ENCODE assay signal across 8 cellular contexts in the genomic region with DNA sequence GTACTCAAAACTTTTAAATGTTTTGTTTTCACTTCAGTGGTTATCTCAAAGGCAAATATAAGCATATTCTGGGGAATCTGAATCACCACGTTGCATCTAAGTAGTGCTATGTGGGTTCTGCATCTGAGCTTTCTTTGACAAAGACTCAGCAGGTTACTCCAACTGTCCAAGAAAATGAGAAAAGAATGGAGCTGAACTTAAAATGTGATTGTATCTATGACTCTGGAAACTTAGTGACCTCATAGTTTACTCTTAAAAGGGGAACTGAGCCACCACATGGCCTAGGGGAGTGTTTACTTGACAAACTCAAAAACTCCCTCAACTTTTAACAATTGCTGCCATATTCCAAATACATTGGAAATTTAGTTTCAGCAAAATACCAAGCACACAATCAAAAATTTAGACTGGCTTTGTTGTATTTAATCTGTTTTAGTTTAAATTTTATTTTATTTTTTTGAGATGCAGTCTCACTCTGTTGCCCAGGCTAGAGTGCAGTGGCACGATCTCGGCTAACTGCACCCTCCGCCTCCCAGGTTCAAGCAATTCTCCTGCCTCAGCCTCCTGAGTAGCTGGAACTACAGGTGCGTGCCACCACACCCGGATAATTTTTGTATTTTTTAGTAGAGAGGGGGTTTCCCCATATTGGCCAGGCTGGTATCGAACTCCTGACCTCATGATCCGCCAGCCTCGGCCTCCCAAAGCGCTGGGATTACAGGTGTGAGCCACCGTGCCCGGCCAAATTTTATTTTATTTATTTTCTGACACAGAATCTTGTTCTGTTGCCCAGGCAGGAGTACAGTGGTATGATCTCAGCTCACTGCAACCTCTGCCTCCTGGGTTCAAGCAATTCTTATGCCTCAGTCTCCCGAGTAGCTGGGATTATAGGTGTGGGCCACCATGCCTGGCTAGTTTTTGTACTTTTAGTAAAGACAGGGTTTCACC. TPM values are rescaled to one million over a fixed set of nuclear protein-coding genes. Genes with fewer than 3 reads are reported as not detected.
DNase-seq lines count a peak whose midpoint lies in the region; ATAC-seq, FAIRE-seq and TF ChIP-seq lines count a peak whose summit lies in the region.
"Not testable (repeated sequence)": the region's sequence is repeated elsewhere in the genome, so short reads cannot be mapped to it uniquely, and the experiment has no call there.

No MANE protein-coding gene starts in this region.

- H3K4me1 Mint-ChIP-seq in activated naive CD8-positive, alpha-beta T cell treated with anti-CD3 and anti-CD28 coated beads for 36 hours, result peaks cover 40% of the 10 kb centered on the region
- peaks cover 65% of the 10 kb centered on the region for H3K4me1 Mint-ChIP-seq in stimulated activated naive CD8-positive, alpha-beta T cell treated with anti-CD3 and anti-CD28 coated beads, Interleukin-15, Interleukin-2, amounts not matched to agents 100 ng/mL and 50 ng/mL, for 24 hours (ENCODE audit: low read depth)

- ATAC-seq in GM21381 (IDR thresholded peaks at IDR 0.05; ENCODE audit: unreplicated experiment) (peak; percentile 41), HG02885 (IDR thresholded peaks at IDR 0.05; ENCODE audit: poor library complexity, unreplicated experiment) (peak; percentile 42)

- not testable (repeated sequence) for H3K9me3 ChIP-seq in left ventricle myocardium inferior (replicated peaks)

- not testable (repeated sequence) for H3K4me3 Mint-ChIP-seq in activated naive CD8-positive, alpha-beta T cell treated with anti-CD3 and anti-CD28 coated beads for 36 hours
- peak overlapping the region; percentile 43 for H3K4me3 Mint-ChIP-seq in stimulated activated naive CD8-positive, alpha-beta T cell treated with anti-CD3 and anti-CD28 coated beads, Interleukin-15, Interleukin-2, amounts not matched to agents 100 ng/mL and 50 ng/mL, for 24 hours

- not testable (repeated sequence) for H3K9me3 Mint-ChIP-seq in activated naive CD8-positive, alpha-beta T cell treated with anti-CD3 and anti-CD28 coated beads for 36 hours; stimulated activated naive CD8-positive, alpha-beta T cell treated with anti-CD3 and anti-CD28 coated beads, Interleukin-15, Interleukin-2, amounts not matched to agents 100 ng/mL and 50 ng/mL, for 24 hours

- peaks cover 22% of the 10 kb centered on the region for H4K20me1 ChIP-seq in KMS-11 (ENCODE audit: insufficient read depth)

- not testable (repeated sequence) for H3K36me3 ChIP-seq in KMS-11 (ENCODE audit: insufficient read depth); left ventricle myocardium inferior

- H3K27ac ChIP-seq in KMS-11, result peak overlapping the region; percentile 97
- peak overlapping the region; percentile 95 for H3K27ac ChIP-seq in left ventricle myocardium inferior (replicated peaks)

- not testable (repeated sequence) for TF ChIP-seq POLR2A in GM12892 (IDR thresholded peaks at IDR 0.05; ENCODE audit: low read depth, low read length)

- H3K27me3 ChIP-seq in KMS-11 (ENCODE audit: insufficient read depth, low read depth); left ventricle myocardium inferior (ENCODE audit: low read depth): not testable (repeated sequence)

- not testable (repeated sequence) for H3K27me3 Mint-ChIP-seq in activated naive CD8-positive, alpha-beta T cell treated with anti-CD3 and anti-CD28 coated beads for 36 hours; stimulated activated naive CD8-positive, alpha-beta T cell treated with anti-CD3 and anti-CD28 coated beads, Interleukin-15, Interleukin-2, amounts not matched to agents 100 ng/mL and 50 ng/mL, for 24 hours

- FAIRE-seq in GM12892 (lab: Jason Lieb, UNC), result peak; percentile 27

- H3K36me3 Mint-ChIP-seq in activated naive CD8-positive, alpha-beta T cell treated with anti-CD3 and anti-CD28 coated beads for 36 hours, result peaks cover 30% of the 10 kb centered on the region
- H3K36me3 Mint-ChIP-seq in stimulated activated naive CD8-positive, alpha-beta T cell treated with anti-CD3 and anti-CD28 coated beads, Interleukin-15, Interleukin-2, amounts not matched to agents 100 ng/mL and 50 ng/mL, for 24 hours (ENCODE audit: low read depth), result peaks cover 45% of the 10 kb centered on the region

- H3K4me1 ChIP-seq in KMS-11 (ENCODE audit: low read depth, poor library complexity, severe bottlenecking), result peaks cover 60% of the 10 kb centered on the region
- peaks cover 81% of the 10 kb centered on the region for H3K4me1 ChIP-seq in left ventricle myocardium inferior

- H2AFZ ChIP-seq in KMS-11 (ENCODE audit: low read depth), result not testable (repeated sequence)

- intact Hi-C loops in left ventricle myocardium inferior (cut with micrococcal nuclease), result not testable (repeated sequence)

- peaks cover 82% of the 10 kb centered on the region for H3K79me2 ChIP-seq in KMS-11 (ENCODE audit: insufficient read depth, low read depth)

- not testable (repeated sequence) for H3K9ac ChIP-seq in KMS-11

- H3K4me2 ChIP-seq in KMS-11, result peak overlapping the region; percentile 71

- H3K4me3 ChIP-seq in KMS-11 (IDR thresholded peaks at IDR 0.05; ENCODE audit: insufficient read depth, low read depth, low read length), result not testable (repeated sequence)
- peak overlapping the region; percentile 90 for H3K4me3 ChIP-seq in left ventricle myocardium inferior

- peak overlapping the region; percentile 20 for H3K27ac Mint-ChIP-seq in activated naive CD8-positive, alpha-beta T cell treated with anti-CD3 and anti-CD28 coated beads for 36 hours
- peak overlapping the region; percentile 11 for H3K27ac Mint-ChIP-seq in stimulated activated naive CD8-positive, alpha-beta T cell treated with anti-CD3 and anti-CD28 coated beads, Interleukin-15, Interleukin-2, amounts not matched to agents 100 ng/mL and 50 ng/mL, for 24 hours

- TF ChIP-seq CTCF in KMS-11 (conservative IDR thresholded peaks at IDR 0.05; ENCODE audit: low read depth, low read length); left ventricle myocardium inferior (IDR thresholded peaks at IDR 0.05; ENCODE audit: borderline replicate concordance): not testable (repeated sequence)

- not testable (repeated sequence) for DNase-seq in GM12892 (ENCODE audit: insufficient read length); activated naive CD8-positive, alpha-beta T cell treated with anti-CD3 and anti-CD28 coated beads for 36 hours; left ventricle myocardium inferior
- peak; percentile 47 for DNase-seq in SKM-1 treated with dmso at 0.1 percent for 144 hours (lab: John Stamatoyannopoulos, UW; ENCODE audit: unreplicated experiment)

RNA-seq across cellular contexts. Expression of a gene that starts 3.1 kb away (rescaled TPM):
- polyA plus RNA-seq in GM12892 (2012; ENCODE audit: missing spikeins), result 90.0 TPM
- total RNA-seq in activated naive CD8-positive, alpha-beta T cell treated with anti-CD3 and anti-CD28 coated beads for 36 hours, result 100 to 1,000 TPM; 186 to 190 TPM
- total RNA-seq in left ventricle myocardium inferior, result 162 TPM

RNA-seq across cellular contexts. Expression of a gene that starts 37.0 kb away (rescaled TPM):
- 16.9 TPM for polyA plus RNA-seq in GM12892 (2012; ENCODE audit: missing spikeins)
- total RNA-seq in activated naive CD8-positive, alpha-beta T cell treated with anti-CD3 and anti-CD28 coated beads for 36 hours, result 10 to 100 TPM; 15.8 to 18.1 TPM
- total RNA-seq in left ventricle myocardium inferior, result 6.5 TPM
